Comparison of ENCODE assay signal across 1 cellular context in genomic region chr12:14942532-14942931, GRCh38.
TF ChIP-seq lines count a peak whose summit lies in the region.

No MANE protein-coding gene starts in this region.

TF ChIP-seq in GM12878, 131 proteins besides CTCF, POLR2A, EP300 and RAD21:
- TF ChIP-seq CBFB (IDR thresholded peaks at IDR 0.05; ENCODE audit: low read depth), result no peak
- TF ChIP-seq MXI1 (IDR thresholded peaks at IDR 0.05; ENCODE audit: low read depth, low read length), result no peak
- TF ChIP-seq BACH1 (IDR thresholded peaks at IDR 0.05; ENCODE audit: borderline replicate concordance), result no peak
- no peak for TF ChIP-seq CHD2 (IDR thresholded peaks at IDR 0.05; ENCODE audit: borderline replicate concordance, low read depth, low read length)
- TF ChIP-seq ZBTB4 (CRISPR knock-in tag; IDR thresholded peaks at IDR 0.05), result no peak
- TF ChIP-seq EED (IDR thresholded peaks at IDR 0.05; ENCODE audit: low read depth), result no peak
- no peak for TF ChIP-seq E2F8 (IDR thresholded peaks at IDR 0.05; ENCODE audit: low read depth, partially characterized antibody)
- TF ChIP-seq TCF12 (IDR thresholded peaks at IDR 0.05; ENCODE audit: low read depth, low read length), result no peak
- no peak for TF ChIP-seq BCLAF1 (IDR thresholded peaks at IDR 0.05)
